ENCODE assay signal across 24 cellular contexts in genomic region chr1:198939946-198940345, GRCh38.
"Had no signal": no experiment of that assay in that cellular context is flagged by ENCODE, and none has a peak within 500 bp of the region (broad histone marks: within the 10 kb centered on the region; RNA-seq: fewer than 3 reads in every experiment).

No MANE protein-coding gene starts in this region.

- ATAC-seq: activated CD4-positive, CD25-positive, alpha-beta regulatory T cell treated with anti-CD3 and anti-CD28 coated beads, Interleukin-2, amount 50 U/mL, for 24 hours; natural killer cell; psoas muscle; stimulated activated memory B cell treated with anti-CD40 and anti-IgM and Interleukin-4, amounts not matched to agents 10 μg/mL and 1 μg/mL and 100 μg/mL, for 72 hours; stimulated activated naive CD8-positive, alpha-beta T cell treated with anti-CD3 and anti-CD28 coated beads, Interleukin-15, amount 100 ng/mL, for 72 hours; upper lobe of right lung had no signal

- H3K36me3 ChIP-seq: esophagus muscularis mucosa, left ventricle myocardium inferior, neural progenitor cell, sigmoid colon, thyroid gland, upper lobe of right lung, WERI-Rb-1 had no signal

- H3K4me3 ChIP-seq: esophagus muscularis mucosa, left ventricle myocardium inferior, lung, neural progenitor cell, psoas muscle, sigmoid colon, thyroid gland, upper lobe of right lung had no signal

- H3K27ac ChIP-seq: esophagus muscularis mucosa, left ventricle myocardium inferior, neural progenitor cell, parathyroid adenoma, psoas muscle, sigmoid colon, thyroid gland, upper lobe of right lung, WERI-Rb-1 had no signal

- H3K9me3 ChIP-seq: esophagus muscularis mucosa, left ventricle myocardium inferior, psoas muscle, sigmoid colon, thyroid gland, upper lobe of right lung had no signal

- DNase-seq: activated CD4-positive, alpha-beta memory T cell treated with anti-CD3 and anti-CD28 coated beads for 36 hours; activated CD4-positive, alpha-beta T cell treated with anti-CD3 and anti-CD28 coated beads, Interleukin-2, amount 10 ng/mL, durations not matched to agents 24 days and 14 days; activated T-cell treated with anti-CD3 and anti-CD28 coated beads, Interleukin-2, amount 50 U/mL, for 48 hours; anterior cingulate cortex; endodermal cell; foreskin melanocyte; left ventricle myocardium inferior; natural killer cell; occipital lobe; psoas muscle; sigmoid colon; small intestine; stimulated activated CD4-positive, alpha-beta T cell treated with anti-CD3 and anti-CD28 coated beads, Interleukin-4, amount 100 ng/mL, for 24 hours; stimulated activated naive CD8-positive, alpha-beta T cell treated with anti-CD3 and anti-CD28 coated beads, Interleukin-15, amount 100 ng/mL, for 72 hours; substantia nigra; thyroid gland; upper lobe of right lung; WERI-Rb-1 had no signal

- H3K27me3 ChIP-seq: esophagus muscularis mucosa, neural progenitor cell, sigmoid colon, thyroid gland, upper lobe of right lung had no signal

- H3K4me1 ChIP-seq: parathyroid adenoma, upper lobe of right lung had no signal
